In genomic region chr7:111770116-111770515, GRCh38 we compare ENCODE assay signal across 30 cellular contexts.
"Had no signal": no experiment of that assay in that cellular context is flagged by ENCODE, and none has a peak within 500 bp of the region (broad histone marks: within the 10 kb centered on the region; RNA-seq: fewer than 3 reads in every experiment).

No MANE protein-coding gene starts in this region.

- H3K4me1 Mint-ChIP-seq: activated B cell treated with CpG ODN at 0.5 μM for 24 hours; activated naive CD4-positive, alpha-beta T cell treated with anti-CD3 and anti-CD28 coated beads, Interleukin-2, amount 10 ng/mL, durations not matched to agents 7 days and 5 days; activated naive CD8-positive, alpha-beta T cell treated with anti-CD3 and anti-CD28 coated beads, Interleukin-2, amount 10 ng/mL, durations not matched to agents 7 days and 5 days; activated T-helper 17 cell treated with anti-CD3 and anti-CD28 coated beads, Interleukin-2, amount 50 U/mL, for 72 hours; central memory CD8-positive, alpha-beta T cell had no signal

- H3K4me3 Mint-ChIP-seq: activated B cell treated with CpG ODN at 0.5 μM for 24 hours; activated CD8-positive, alpha-beta T cell treated with anti-CD3 and anti-CD28 coated beads for 36 hours; activated naive CD4-positive, alpha-beta T cell treated with anti-CD3 and anti-CD28 coated beads, Interleukin-2, amount 10 ng/mL, durations not matched to agents 7 days and 5 days; activated naive CD8-positive, alpha-beta T cell treated with anti-CD3 and anti-CD28 coated beads, Interleukin-2, amount 10 ng/mL, durations not matched to agents 7 days and 5 days; activated T-cell treated with anti-CD3 and anti-CD28 coated beads, Interleukin-2, amount 50 U/mL, for 4 hours; activated T-helper 17 cell treated with anti-CD3 and anti-CD28 coated beads, Interleukin-2, amount 50 U/mL, for 72 hours; brain; central memory CD8-positive, alpha-beta T cell; dendritic cell treated with granulocyte-macrophage colony-stimulating factor and Interleukin-4, amounts not matched to agents 40 ng/mL and 50 ng/mL, for 4 days; effector memory CD8-positive, alpha-beta T cell had no signal

- H3K4me1 ChIP-seq: ascending aorta, breast epithelium, foreskin keratinocyte, gastrocnemius medialis had no signal

- H3K27me3 ChIP-seq: ascending aorta, breast epithelium, cardiac muscle cell, dorsolateral prefrontal cortex, esophagus muscularis mucosa, foreskin keratinocyte, gastrocnemius medialis, heart left ventricle had no signal

- ATAC-seq: activated CD4-positive, CD25-positive, alpha-beta regulatory T cell treated with anti-CD3 and anti-CD28 coated beads, Interleukin-2, amount 50 U/mL, for 24 hours; activated CD8-positive, alpha-beta T cell treated with anti-CD3 and anti-CD28 coated beads for 36 hours; activated naive CD4-positive, alpha-beta T cell treated with anti-CD3 and anti-CD28 coated beads, Interleukin-2, amount 50 U/mL, for 72 hours; activated T-cell treated with anti-CD3 and anti-CD28 coated beads, Interleukin-2, amount 50 U/mL, for 4 hours; activated T-helper 17 cell treated with anti-CD3 and anti-CD28 coated beads, Interleukin-2, amount 50 U/mL, for 72 hours; effector memory CD8-positive, alpha-beta T cell; foreskin keratinocyte; gastrocnemius medialis; heart left ventricle had no signal

- H3K36me3 ChIP-seq: breast epithelium, cardiac muscle cell had no signal

- H3K27ac Mint-ChIP-seq: activated B cell treated with CpG ODN at 0.5 μM for 24 hours; activated CD8-positive, alpha-beta T cell treated with anti-CD3 and anti-CD28 coated beads for 36 hours; activated naive CD4-positive, alpha-beta T cell treated with anti-CD3 and anti-CD28 coated beads, Interleukin-2, amount 10 ng/mL, durations not matched to agents 7 days and 5 days; activated naive CD4-positive, alpha-beta T cell treated with anti-CD3 and anti-CD28 coated beads, Interleukin-2, amount 50 U/mL, for 72 hours; activated naive CD8-positive, alpha-beta T cell treated with anti-CD3 and anti-CD28 coated beads, Interleukin-2, amount 10 ng/mL, durations not matched to agents 7 days and 5 days; activated T-helper 17 cell treated with anti-CD3 and anti-CD28 coated beads, Interleukin-2, amount 50 U/mL, for 72 hours; dendritic cell treated with granulocyte-macrophage colony-stimulating factor and Interleukin-4, amounts not matched to agents 40 ng/mL and 50 ng/mL, for 4 days; effector memory CD8-positive, alpha-beta T cell had no signal

- H3K9me3 Mint-ChIP-seq: activated B cell treated with CpG ODN at 0.5 μM for 24 hours; activated CD8-positive, alpha-beta T cell treated with anti-CD3 and anti-CD28 coated beads for 36 hours; activated naive CD4-positive, alpha-beta T cell treated with anti-CD3 and anti-CD28 coated beads, Interleukin-2, amount 10 ng/mL, durations not matched to agents 7 days and 5 days; activated naive CD4-positive, alpha-beta T cell treated with anti-CD3 and anti-CD28 coated beads, Interleukin-2, amount 50 U/mL, for 72 hours; activated naive CD8-positive, alpha-beta T cell treated with anti-CD3 and anti-CD28 coated beads, Interleukin-2, amount 10 ng/mL, durations not matched to agents 7 days and 5 days; activated T-cell treated with anti-CD3 and anti-CD28 coated beads, Interleukin-2, amount 50 U/mL, for 4 hours; activated T-helper 17 cell treated with anti-CD3 and anti-CD28 coated beads, Interleukin-2, amount 50 U/mL, for 72 hours; central memory CD8-positive, alpha-beta T cell; effector memory CD8-positive, alpha-beta T cell had no signal

- DNase-seq: activated B cell treated with CpG ODN at 0.5 μM for 24 hours; activated CD4-positive, alpha-beta T cell treated with anti-CD3 and anti-CD28 coated beads for 48 hours; activated CD4-positive, alpha-beta T cell treated with anti-CD3 and anti-CD28 coated beads, Interleukin-2, amount 50 U/mL, for 1 hour; activated CD4-positive, alpha-beta T cell treated with anti-CD3 and anti-CD28 coated beads, Interleukin-2, amount 50 U/mL, for 48 hours; activated CD8-positive, alpha-beta memory T cell treated with anti-CD3 and anti-CD28 coated beads for 24 hours; activated CD8-positive, alpha-beta T cell treated with anti-CD3 and anti-CD28 coated beads for 36 hours; activated effector memory CD4-positive, alpha-beta T cell treated with anti-CD3 and anti-CD28 coated beads, Interleukin-2, amount 50 U/mL, for 16 hours; activated naive CD4-positive, alpha-beta T cell treated with anti-CD3 and anti-CD28 coated beads, Interleukin-2, amount 10 ng/mL, durations not matched to agents 7 days and 5 days; activated naive CD8-positive, alpha-beta T cell treated with anti-CD3 and anti-CD28 coated beads, Interleukin-2, amount 10 ng/mL, durations not matched to agents 7 days and 5 days; activated T-cell treated with anti-CD3 and anti-CD28 coated beads, Interleukin-2, amount 50 U/mL, for 4 hours; dorsolateral prefrontal cortex; effector memory CD8-positive, alpha-beta T cell; erythroblast; foreskin keratinocyte; gastrocnemius medialis; glutamatergic neuron; heart left ventricle; T-helper 2 cell had no signal

- H3K4me3 ChIP-seq: ascending aorta, breast epithelium, cardiac muscle cell, coronary artery, dorsolateral prefrontal cortex, esophagus muscularis mucosa, gastrocnemius medialis, heart left ventricle had no signal

- H3K36me3 Mint-ChIP-seq: activated naive CD4-positive, alpha-beta T cell treated with anti-CD3 and anti-CD28 coated beads, Interleukin-2, amount 10 ng/mL, durations not matched to agents 7 days and 5 days; activated naive CD4-positive, alpha-beta T cell treated with anti-CD3 and anti-CD28 coated beads, Interleukin-2, amount 50 U/mL, for 72 hours; activated naive CD8-positive, alpha-beta T cell treated with anti-CD3 and anti-CD28 coated beads, Interleukin-2, amount 10 ng/mL, durations not matched to agents 7 days and 5 days had no signal

- H3K27me3 Mint-ChIP-seq: activated B cell treated with CpG ODN at 0.5 μM for 24 hours; dendritic cell treated with granulocyte-macrophage colony-stimulating factor and Interleukin-4, amounts not matched to agents 40 ng/mL and 50 ng/mL, for 4 days had no signal

- H3K27ac ChIP-seq: ascending aorta, breast epithelium, cardiac muscle cell, coronary artery, esophagus muscularis mucosa, foreskin keratinocyte, gastrocnemius medialis, heart left ventricle, VCaP had no signal
